ENCODE assay signal across 15 cellular contexts in genomic region chr1:237171564-237172485, GRCh38.
DNase-seq lines count a peak whose midpoint lies in the region; ATAC-seq and TF ChIP-seq lines count a peak whose summit lies in the region.
"Had no signal": no experiment of that assay in that cellular context is flagged by ENCODE, and none has a peak within 500 bp of the region (broad histone marks: within the 10 kb centered on the region; RNA-seq: fewer than 3 reads in every experiment).

No MANE protein-coding gene starts in this region.

- POLR2A ChIA-PET in CD4-positive, alpha-beta memory T cell (lab: Charles Lee; ENCODE audit: partially characterized antibody): no interaction called here

- H3K36me3 ChIP-seq in CD4-positive, alpha-beta memory T cell (ENCODE audit: insufficient read depth, low read length): no peaks in the 10 kb centered on the region
- no peaks in the 10 kb centered on the region for H3K36me3 ChIP-seq in BE2C

- H3K36me3 Mint-ChIP-seq in nephron (ENCODE audit: low read depth): no peaks in the 10 kb centered on the region
- H3K36me3 Mint-ChIP-seq in CD4-positive, alpha-beta memory T cell: no peaks in the 10 kb centered on the region
- no peaks in the 10 kb centered on the region for H3K36me3 Mint-ChIP-seq in effector memory CD8-positive, alpha-beta T cell (ENCODE audit: insufficient read depth)

- H3K27me3 Mint-ChIP-seq in nephron (ENCODE audit: low read depth): no peaks in the 10 kb centered on the region
- peaks cover 3 to 12% of the 10 kb centered on the region in 2 donors for H3K27me3 Mint-ChIP-seq in CD4-positive, alpha-beta memory T cell
- H3K27me3 Mint-ChIP-seq in effector memory CD8-positive, alpha-beta T cell: peaks cover 46 to 50% of the 10 kb centered on the region in 2 donors

- no peak overlapping the region for H3K27ac ChIP-seq in CD4-positive, alpha-beta memory T cell (ENCODE audit: low read depth, low read length)
- H3K27ac ChIP-seq: HL-60 had no signal

- ATAC-seq in effector memory CD8-positive, alpha-beta T cell (replicated peaks): no peak

- no peaks in the 10 kb centered on the region for H3K9me3 Mint-ChIP-seq in nephron
- H3K9me3 Mint-ChIP-seq in CD4-positive, alpha-beta memory T cell: no peaks in the 10 kb centered on the region
- H3K9me3 Mint-ChIP-seq in effector memory CD8-positive, alpha-beta T cell: no peaks in the 10 kb centered on the region
- H3K9me3 Mint-ChIP-seq: H9 had no signal

- no peak overlapping the region for H3K4me3 Mint-ChIP-seq in nephron
- no peak overlapping the region for H3K4me3 Mint-ChIP-seq in CD4-positive, alpha-beta memory T cell
- no peak overlapping the region for H3K4me3 Mint-ChIP-seq in effector memory CD8-positive, alpha-beta T cell
- H3K4me3 Mint-ChIP-seq: H9 had no signal

- in situ Hi-C loops in G401 (cut with HindIII; ENCODE audit: low sequenced_read_pairs): no loop called here

- intact Hi-C loops in CD4-positive, alpha-beta memory T cell (cut with micrococcal nuclease): no loop called here

- no peaks in the 10 kb centered on the region for H3K4me1 ChIP-seq in CD4-positive, alpha-beta memory T cell (ENCODE audit: insufficient read depth, low read length)
- no peaks in the 10 kb centered on the region for H3K4me1 ChIP-seq in BE2C
- H3K4me1 ChIP-seq: Caco-2 had no signal

- H3K4me1 Mint-ChIP-seq in nephron: peaks cover 40% of the 10 kb centered on the region
- no peaks in the 10 kb centered on the region for H3K4me1 Mint-ChIP-seq in CD4-positive, alpha-beta memory T cell
- H3K4me1 Mint-ChIP-seq in effector memory CD8-positive, alpha-beta T cell (ENCODE audit: low read depth in 2 of 2): no peaks in the 10 kb centered on the region

- CTCF ChIA-PET in CD4-positive, alpha-beta memory T cell (lab: Charles Lee; ENCODE audit: partially characterized antibody): no interaction called here

- H3K9me3 ChIP-seq in CD4-positive, alpha-beta memory T cell (ENCODE audit: control insufficient read depth in 1 of 2, low read length in 2 of 2): no peaks in the 10 kb centered on the region
- H3K9me3 ChIP-seq in BE2C: no peaks in the 10 kb centered on the region
- H3K9me3 ChIP-seq: Caco-2 had no signal

- H3K4me3 ChIP-seq in CD4-positive, alpha-beta memory T cell (ENCODE audit: low read length in 2 of 2): no peak overlapping the region
- H3K4me3 ChIP-seq in BE2C (ENCODE audit: low read depth, low read length): no peak overlapping the region

- peak overlapping the region; percentile 10 to 40 (median 32) for H3K27ac Mint-ChIP-seq in nephron
- H3K27ac Mint-ChIP-seq in CD4-positive, alpha-beta memory T cell: no peak overlapping the region
- no peak overlapping the region for H3K27ac Mint-ChIP-seq in effector memory CD8-positive, alpha-beta T cell

- DNase-seq in G401 (ENCODE audit: low spot score) (peak; percentile 83), NCI-H1694 (lab: John Stamatoyannopoulos, UW) (peak; percentile 60), cerebellar cortex (ENCODE audit: low spot score) (peak; percentile 78), BE2C (no peak)
- DNase-seq in CD4-positive, alpha-beta memory T cell: no peak
- DNase-seq in effector memory CD8-positive, alpha-beta T cell: no peak
- DNase-seq: ACHN, AML-193, Caco-2, H9, NCI-H1930, NCI-H446 treated with DMSO at 0.1 percent for 48 hours, RPMI8226 had no signal

- TF ChIP-seq CTCF in nephron (IDR thresholded peaks at IDR 0.05; ENCODE audit: unreplicated experiment in 3 of 3) (no peak), BE2C (IDR thresholded peaks at IDR 0.05; ENCODE audit: low read depth, low read length) (no peak)

- no peaks in the 10 kb centered on the region for H3K27me3 ChIP-seq in CD4-positive, alpha-beta memory T cell (ENCODE audit: insufficient read depth, low read length)
- H3K27me3 ChIP-seq in BE2C: no peaks in the 10 kb centered on the region

Comparison
In these comparisons a context has a peak if more than half of its experiments do, and no peak if none do; other contexts are left out.
1. DNase-seq: peak in G401 (single experiment), NCI-H1694 (single experiment) and cerebellar cortex (single experiment); none in CD4-positive, alpha-beta memory T cell (0 of 5), effector memory CD8-positive, alpha-beta T cell (0 of 3) and BE2C (single experiment).
2. H3K27ac Mint-ChIP-seq: peak in nephron (3 of 3); none in CD4-positive, alpha-beta memory T cell (0 of 7) and effector memory CD8-positive, alpha-beta T cell (0 of 2).